Comparison of ENCODE assay signal across 8 cellular contexts in the genomic region with DNA sequence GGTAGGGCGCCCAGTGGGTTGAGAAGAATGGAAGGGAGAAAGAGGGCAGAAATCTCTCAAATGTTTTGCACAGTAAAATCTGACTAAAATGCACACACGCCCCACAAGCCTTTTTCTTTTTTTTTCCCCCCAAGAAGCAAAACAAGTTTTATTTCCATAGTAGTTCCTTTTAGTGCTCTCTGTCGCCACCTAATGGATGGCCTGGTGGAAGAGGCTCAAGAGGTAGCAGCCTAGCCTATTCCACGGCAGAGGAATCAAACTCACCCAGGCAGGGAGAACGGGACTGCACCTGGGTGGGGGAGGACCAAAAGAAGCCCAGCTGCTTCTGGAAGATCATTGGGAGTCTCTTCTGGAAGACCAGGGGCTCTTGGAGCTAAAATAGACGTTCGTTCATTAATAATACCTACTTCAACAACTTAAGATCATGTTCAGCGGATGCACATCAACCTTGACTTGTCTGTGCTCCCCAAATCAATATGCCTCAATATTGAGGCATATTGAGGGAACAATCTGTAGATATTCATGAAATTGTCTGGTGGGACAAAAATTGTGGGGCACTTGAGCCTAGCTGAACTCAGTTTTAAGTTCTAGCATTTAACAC. TPM values are rescaled to one million over a fixed set of nuclear protein-coding genes. Genes with fewer than 3 reads are reported as not detected.
DNase-seq lines count a peak whose midpoint lies in the region; ATAC-seq, FAIRE-seq and TF ChIP-seq lines count a peak whose summit lies in the region.

No MANE protein-coding gene starts in this region.

- no peaks in the 10 kb centered on the region for H3K9me1 ChIP-seq in endothelial cell of umbilical vein (replicated peaks; ENCODE audit: control insufficient read depth, extremely low read depth, insufficient read depth, low read length)

- H3K4me1 ChIP-seq in endothelial cell of umbilical vein (ENCODE audit: control insufficient read depth, extremely low read depth, insufficient read depth, low read length), result peaks cover 18% of the 10 kb centered on the region

- H3K27me3 Mint-ChIP-seq in nephron (ENCODE audit: low read depth), result no peaks in the 10 kb centered on the region

- no TSS peak for BruUV-seq in endothelial cell of umbilical vein (replicated peaks; lab: Mats Ljungman, UMichigan)

- intact Hi-C loops in endothelial cell of umbilical vein (cut with micrococcal nuclease), result loop anchor here (1.0 kb wide), 1 partner anchor 38 kb away; no protein-coding TSS in a partner anchor

- ATAC-seq in GM21619 (IDR thresholded peaks at IDR 0.05; ENCODE audit: unreplicated experiment), result no peak

- peaks cover 6% of the 10 kb centered on the region for H3K9me3 Mint-ChIP-seq in nephron

- peaks cover 39% of the 10 kb centered on the region for H3K4me1 Mint-ChIP-seq in nephron

- no peak overlapping the region for H3K4me2 ChIP-seq in endothelial cell of umbilical vein (ENCODE audit: insufficient read depth, low read length)

- no peaks in the 10 kb centered on the region for H3K27me3 ChIP-seq in endothelial cell of umbilical vein (ENCODE audit: control insufficient read depth in 2 of 2, insufficient read depth in 2 of 2, low read length in 2 of 2)

- H3K4me3 ChIP-seq in AG04449 (ENCODE audit: low read depth, low read length) (no peak overlapping the region), endothelial cell of umbilical vein (replicated peaks in 1 of 3; ENCODE audit: insufficient read depth in 1 of 3, low read depth in 1 of 3, low read length in 3 of 3) (no peak overlapping the region)

- H3K36me3 ChIP-seq in endothelial cell of umbilical vein (ENCODE audit: control insufficient read depth in 2 of 2, extremely low read depth in 1 of 2, insufficient read depth in 2 of 2, low read length in 2 of 2), result no peaks in the 10 kb centered on the region

- POLR2A ChIA-PET in AG04449 (lab: Yijun Ruan, JAX) (no interaction called here), endothelial cell of umbilical vein (lab: Charles Lee) (no interaction called here)

- H3K79me2 ChIP-seq in endothelial cell of umbilical vein (ENCODE audit: control insufficient read depth, insufficient read depth, low read length), result peaks cover 29% of the 10 kb centered on the region

- no peak overlapping the region for H3K27ac ChIP-seq in endothelial cell of umbilical vein (ENCODE audit: insufficient read depth, low read depth, low read length)

- H3K9ac ChIP-seq in endothelial cell of umbilical vein (replicated peaks; ENCODE audit: extremely low read depth, insufficient read depth, low read length), result no peak overlapping the region

- no peaks in the 10 kb centered on the region for H3K9me3 ChIP-seq in endothelial cell of umbilical vein (replicated peaks; ENCODE audit: control insufficient read depth, insufficient read depth, low read length)

- in situ Hi-C loops in GM13977 (cut with MboI; ENCODE audit: low pct_unique_long_range_greater_than_20kb, low sequenced_read_pairs, unreplicated experiment), result no loop called here

- no peaks in the 10 kb centered on the region for H4K20me1 ChIP-seq in endothelial cell of umbilical vein (replicated peaks; ENCODE audit: control insufficient read depth, extremely low read depth, insufficient read depth, low read length)

- H2AFZ ChIP-seq in endothelial cell of umbilical vein (ENCODE audit: low read depth, low read length), result no peak overlapping the region

- H3K36me3 Mint-ChIP-seq in nephron (ENCODE audit: low read depth), result peaks cover 34% of the 10 kb centered on the region

- no peak overlapping the region for H3K4me3 Mint-ChIP-seq in nephron

- TF ChIP-seq CTCF in AG04449 (IDR thresholded peaks at IDR 0.05; ENCODE audit: insufficient read depth, low read length, missing control alignments) (peak; percentile 57), GM13977 (IDR thresholded peaks at IDR 0.05; ENCODE audit: extremely low read depth, insufficient read depth, missing control alignments) (peak; percentile 91), endothelial cell of umbilical vein (IDR thresholded peaks at IDR 0.05; ENCODE audit: extremely low read depth in 1 of 2, insufficient read depth in 1 of 2, low read depth in 1 of 2, low read length in 2 of 2) (peak; percentile 37 to 62), nephron (IDR thresholded peaks at IDR 0.05; ENCODE audit: unreplicated experiment in 3 of 3) (peak; percentile 58 to 64 (median 63))

- CTCF ChIA-PET in AG04449 (lab: Yijun Ruan, JAX), result interaction anchor here (0.7 to 3.2 kb wide), 8 partner anchors 8 to 100 kb away, joined by 3 to 20 read pairs (median 5); partner anchors contain the start of gene IRAK1
- CTCF ChIA-PET in endothelial cell of umbilical vein (lab: Charles Lee), result interaction anchor here (1.4 kb wide), 1 partner anchor 38 kb away, joined by 5 read pairs; no protein-coding TSS in a partner anchor

- dilution Hi-C loops in endothelial cell of umbilical vein (cut with MboI; ENCODE audit: extremely low pct_ligation_motif_present, low sequenced_read_pairs), result no loop called here

- peak; percentile 84 for FAIRE-seq in endothelial cell of umbilical vein (lab: Jason Lieb, UNC)

- DNase-seq in AG04449 (ENCODE audit: low read depth, low spot score) (no peak), GM13977 (ENCODE audit: low spot score) (peak; percentile 59), NCI-H526 treated with DMSO at 0.1 percent for 48 hours (lab: John Stamatoyannopoulos, UW) (peak; percentile 12), endothelial cell of umbilical vein (ENCODE audit: low read depth, low spot score) (peak; percentile 55)
- peak; percentile 15 to 31 (median 20) for DNase-seq in activated CD8-positive, alpha-beta memory T cell treated with anti-CD3 and anti-CD28 coated beads for 48 hours (ENCODE audit: low read depth in 2 of 3, low spot score in 2 of 3)
- peak; percentile 53 for DNase-seq in stimulated activated naive CD4-positive, alpha-beta T cell treated with Interleukin-2 at 50 U/mL for 16 hours (lab: John Stamatoyannopoulos, UW)

- TF ChIP-seq POLR2A in endothelial cell of umbilical vein (IDR thresholded peaks at IDR 0.05; ENCODE audit: low read depth, low read length), result no peak

- peak overlapping the region; percentile 44 to 77 (median 66) for H3K27ac Mint-ChIP-seq in nephron

TF ChIP-seq in endothelial cell of umbilical vein, 7 proteins besides CTCF, POLR2A, EP300 and RAD21:
- no peak for TF ChIP-seq MYC (IDR thresholded peaks at IDR 0.05; ENCODE audit: low read depth, low read length)
- TF ChIP-seq JUN (IDR thresholded peaks at IDR 0.05; ENCODE audit: borderline replicate concordance, insufficient read depth, insufficient read length, low read depth), result no peak
- TF ChIP-seq EZH2 (IDR thresholded peaks at IDR 0.05; ENCODE audit: borderline replicate concordance, low read depth, low read length, severe bottlenecking), result no peak
- TF ChIP-seq, protein P1, sequence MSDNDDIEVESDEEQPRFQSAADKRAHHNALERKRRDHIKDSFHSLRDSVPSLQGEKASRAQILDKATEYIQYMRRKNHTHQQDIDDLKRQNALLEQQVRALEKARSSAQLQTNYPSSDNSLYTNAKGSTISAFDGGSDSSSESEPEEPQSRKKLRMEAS (IDR thresholded peaks at IDR 0.05; ENCODE audit: insufficient read depth, insufficient read length), result no peak
- no peak for TF ChIP-seq POLR2AphosphoS5 (IDR thresholded peaks at IDR 0.05; ENCODE audit: insufficient read depth, low read depth, low read length)
- TF ChIP-seq FOS (IDR thresholded peaks at IDR 0.05; ENCODE audit: borderline replicate concordance, insufficient read depth, low read length), result no peak
- TF ChIP-seq GATA2 (IDR thresholded peaks at IDR 0.05; ENCODE audit: insufficient read depth, insufficient read length, low read depth, low read length), result no peak

RNA-seq across cellular contexts. Expression of gene IRAK1, which starts 31.6 kb away (rescaled TPM):
- 136 and 138 TPM in 2 replicates for total RNA-seq in endothelial cell of umbilical vein
- 63.6 and 74.7 TPM in 2 replicates for polyA plus RNA-seq in endothelial cell of umbilical vein
- 61.2 and 72.6 TPM in 2 replicates for polyA plus RNA-seq in endothelial cell of umbilical vein (2011; cell fraction: cytosol; rRNA removed)
- polyA plus RNA-seq in endothelial cell of umbilical vein (2011; cell fraction: nucleus; rRNA removed), result 58.0 and 67.1 TPM in 2 replicates
- 139 and 171 TPM in 2 replicates for polyA plus RNA-seq in endothelial cell of umbilical vein (2012)
- polyA minus RNA-seq in endothelial cell of umbilical vein, result 59.6 and 74.0 TPM in 2 replicates
- polyA minus RNA-seq in endothelial cell of umbilical vein (2011; cell fraction: cytosol; rRNA and poly(A)+ RNA removed), result 227 TPM
- polyA minus RNA-seq in endothelial cell of umbilical vein (2011; cell fraction: nucleus; rRNA and poly(A)+ RNA removed), result 21.2 and 30.2 TPM in 2 replicates

RNA-seq across cellular contexts. Expression of gene MECP2, which starts 46.2 kb away (rescaled TPM):
- total RNA-seq in endothelial cell of umbilical vein, result 40.9 and 45.3 TPM in 2 replicates
- 7.7 and 9.0 TPM in 2 replicates for polyA plus RNA-seq in endothelial cell of umbilical vein
- 10.3 and 13.8 TPM in 2 replicates for polyA plus RNA-seq in endothelial cell of umbilical vein (2011; cell fraction: cytosol; rRNA removed)
- 33.1 and 33.9 TPM in 2 replicates for polyA plus RNA-seq in endothelial cell of umbilical vein (2011; cell fraction: nucleus; rRNA removed)
- polyA plus RNA-seq in endothelial cell of umbilical vein (2012), result 13.8 and 16.5 TPM in 2 replicates
- polyA minus RNA-seq in endothelial cell of umbilical vein, result 45.2 and 54.7 TPM in 2 replicates
- polyA minus RNA-seq in endothelial cell of umbilical vein (2011; cell fraction: cytosol; rRNA and poly(A)+ RNA removed), result 13.2 TPM
- 59.0 and 74.8 TPM in 2 replicates for polyA minus RNA-seq in endothelial cell of umbilical vein (2011; cell fraction: nucleus; rRNA and poly(A)+ RNA removed)
